22 cellular contexts compared by ENCODE assay signal in the genomic region with DNA sequence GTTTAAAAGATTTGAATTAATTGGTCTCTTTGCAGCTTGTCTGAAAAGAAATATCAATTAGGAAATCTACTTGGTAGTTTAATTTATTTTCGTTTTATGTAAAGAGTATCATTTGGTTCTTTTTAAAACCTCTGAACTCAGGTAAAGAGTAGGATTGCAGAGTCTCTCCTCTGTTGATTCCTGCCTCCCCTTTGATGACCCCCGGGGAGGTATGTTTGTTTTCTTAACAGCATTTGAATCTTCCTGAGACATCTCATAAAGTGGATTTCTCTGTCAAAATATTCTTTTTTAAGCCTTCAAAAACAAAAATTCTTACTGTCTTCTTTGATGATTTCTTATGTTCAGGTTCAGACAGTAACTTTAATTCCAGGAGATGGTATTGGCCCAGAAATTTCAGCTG.
"Had no signal": no experiment of that assay in that cellular context is flagged by ENCODE, and none has a peak within 500 bp of the region (broad histone marks: within the 10 kb centered on the region; RNA-seq: fewer than 3 reads in every experiment).

No MANE protein-coding gene starts in this region.

- H3K9ac ChIP-seq: neural progenitor cell had no signal

- H3K9me3 Mint-ChIP-seq: activated naive CD4-positive, alpha-beta T cell treated with anti-CD3 and anti-CD28 coated beads, Interleukin-2, amount 50 U/mL, for 24 hours; activated T-cell treated with anti-CD3 and anti-CD28 coated beads, Interleukin-2, amount 50 U/mL, for 4 hours; activated T-helper 2 cell treated with anti-CD3 and anti-CD28 coated beads, Interferon-gamma antibody, Interleukin-2, Interleukin-4, amounts not matched to agents 10 μg/mL and 5 μg/mL and 100 μg/mL, durations not matched to agents 14 hours and 24 hours and 36 hours; natural killer cell; neural progenitor cell; T-helper 2 cell treated with Interferon-gamma antibody and Interleukin-4, amounts not matched to agents 5 μg/mL and 100 μg/mL, for 36 hours had no signal

- H3K36me3 ChIP-seq: colonic mucosa, neural progenitor cell had no signal

- H3K27me3 Mint-ChIP-seq: activated CD4-positive, alpha-beta T cell treated with anti-CD3 and anti-CD28 coated beads for 36 hours; activated naive CD4-positive, alpha-beta T cell treated with anti-CD3 and anti-CD28 coated beads, Interleukin-2, amount 50 U/mL, for 24 hours had no signal

- H3K4me1 ChIP-seq: body of pancreas, colonic mucosa, neural progenitor cell had no signal

- H3K4me1 Mint-ChIP-seq: neural progenitor cell had no signal

- H3K4me3 ChIP-seq: body of pancreas, colonic mucosa, lower lobe of right lung, neural progenitor cell had no signal

- H3K9me3 ChIP-seq: body of pancreas, colonic mucosa, lower lobe of right lung had no signal

- H3K4me3 Mint-ChIP-seq: activated CD4-positive, alpha-beta T cell treated with anti-CD3 and anti-CD28 coated beads for 36 hours; activated CD8-positive, alpha-beta T cell treated with anti-CD3 and anti-CD28 coated beads, Interleukin-2, amount 10 ng/mL, durations not matched to agents 7 days and 5 days; activated naive CD4-positive, alpha-beta T cell treated with anti-CD3 and anti-CD28 coated beads, Interleukin-2, amount 50 U/mL, for 24 hours; activated T-cell treated with anti-CD3 and anti-CD28 coated beads, Interleukin-2, amount 50 U/mL, for 4 hours; natural killer cell; neural progenitor cell; T-helper 2 cell treated with Interferon-gamma antibody and Interleukin-4, amounts not matched to agents 5 μg/mL and 100 μg/mL, for 36 hours had no signal

- H3K27ac ChIP-seq: body of pancreas, colonic mucosa, neural progenitor cell had no signal

- H3K4me2 ChIP-seq: neural progenitor cell had no signal

- H3K27ac Mint-ChIP-seq: activated CD8-positive, alpha-beta T cell treated with anti-CD3 and anti-CD28 coated beads, Interleukin-2, amount 10 ng/mL, durations not matched to agents 7 days and 5 days; activated T-helper 2 cell treated with anti-CD3 and anti-CD28 coated beads, Interferon-gamma antibody, Interleukin-2, Interleukin-4, amounts not matched to agents 10 μg/mL and 5 μg/mL and 100 μg/mL, durations not matched to agents 14 hours and 24 hours and 36 hours; natural killer cell; neural progenitor cell; T-helper 2 cell treated with Interferon-gamma antibody and Interleukin-4, amounts not matched to agents 5 μg/mL and 100 μg/mL, for 36 hours had no signal

- DNase-seq: activated CD4-positive, alpha-beta T cell treated with anti-CD3 and anti-CD28 coated beads for 36 hours; activated CD4-positive, CD25-positive, alpha-beta regulatory T cell; activated CD8-positive, alpha-beta T cell treated with anti-CD3 and anti-CD28 coated beads, Interleukin-2, amount 10 ng/mL, durations not matched to agents 7 days and 5 days; activated T-cell treated with anti-CD3 and anti-CD28 coated beads, Interleukin-2, amount 50 U/mL, for 4 hours; anterior cingulate cortex; body of pancreas; cerebellar nuclear complex; colonic mucosa; effector CD8-positive, alpha-beta T cell; kidney glomerular epithelial cell; lower lobe of right lung; mesenchymal stem cell; natural killer cell; right cardiac atrium; stimulated activated CD4-positive, alpha-beta T cell treated with anti-CD3 and anti-CD28 coated beads, Interleukin-15, amount 100 ng/mL, for 24 hours; stimulated activated naive CD4-positive, alpha-beta T cell; trophoblast cell had no signal

- ATAC-seq: activated CD4-positive, alpha-beta T cell treated with anti-CD3 and anti-CD28 coated beads for 36 hours; activated CD8-positive, alpha-beta T cell treated with anti-CD3 and anti-CD28 coated beads, Interleukin-2, amount 10 ng/mL, durations not matched to agents 7 days and 5 days; activated T-cell treated with anti-CD3 and anti-CD28 coated beads, Interleukin-2, amount 50 U/mL, for 4 hours; body of pancreas; left lobe of liver; lower lobe of right lung; natural killer cell; right cardiac atrium had no signal

- H3K27me3 ChIP-seq: body of pancreas, colonic mucosa, neural progenitor cell had no signal

- H2AFZ ChIP-seq: neural progenitor cell had no signal
